ENCODE assay signal across 7 cellular contexts in the genomic region with DNA sequence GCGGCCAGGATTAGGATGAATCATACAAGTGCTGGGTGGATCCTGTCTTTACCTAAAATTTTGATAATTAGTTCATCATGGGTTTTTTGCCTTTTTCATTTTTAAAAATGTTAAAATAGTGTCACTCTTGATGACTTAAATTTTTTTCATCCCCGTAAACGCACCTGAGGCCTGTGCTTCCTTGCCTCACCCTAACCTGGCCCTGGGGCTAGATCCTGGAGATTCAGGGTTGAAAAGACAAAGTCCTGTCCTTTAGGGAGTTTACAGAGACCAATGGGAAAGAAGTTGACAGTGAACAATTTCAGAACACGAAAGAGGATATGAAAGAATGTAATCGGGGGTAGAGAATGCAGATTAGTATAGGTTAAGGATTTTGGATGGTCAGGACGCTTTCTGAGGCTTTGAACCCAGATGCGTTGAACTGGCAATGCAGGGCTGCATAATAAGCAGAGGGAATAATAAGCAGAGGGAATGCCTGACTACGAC. TPM values are rescaled to one million over a fixed set of nuclear protein-coding genes. Genes with fewer than 3 reads are reported as not detected.
DNase-seq lines count a peak whose midpoint lies in the region; ATAC-seq, FAIRE-seq and TF ChIP-seq lines count a peak whose summit lies in the region.

No MANE protein-coding gene starts in this region.

- H4K91ac ChIP-seq in IMR-90 (ENCODE audit: insufficient read depth, low read depth, low read length): peak overlapping the region; percentile 74; the same call in 1 of the 2 replicates

- H2BK20ac ChIP-seq in IMR-90 (ENCODE audit: low read depth, low read length): peak overlapping the region; percentile 22; the same call in 1 of the 2 replicates

- no peaks in the 10 kb centered on the region for H3K27me3 Mint-ChIP-seq in astrocyte (ENCODE audit: low read depth, unreplicated experiment)

- H3K79me2 ChIP-seq in astrocyte (ENCODE audit: insufficient read depth, low read length): peaks cover 69% of the 10 kb centered on the region

- peak overlapping the region; percentile 96 for H3K27ac Mint-ChIP-seq in astrocyte (ENCODE audit: unreplicated experiment)

- H3K36me3 ChIP-seq in IMR-90 (ENCODE audit: control insufficient read depth, insufficient read depth, low read length): no peaks in the 10 kb centered on the region
- H3K36me3 ChIP-seq in astrocyte (ENCODE audit: insufficient read depth, low read length): peaks cover 3% of the 10 kb centered on the region
- H3K36me3 ChIP-seq in aorta (ENCODE audit: control insufficient read depth in 1 of 2, insufficient read depth in 2 of 2, low read length in 1 of 2): no peaks in the 10 kb centered on the region

- CTCF ChIA-PET in IMR-90 (lab: Yijun Ruan, JAX): no interaction called here

- H3K27ac ChIP-seq in IMR-90 (ENCODE audit: insufficient read depth, low read length) (peak overlapping the region; percentile 70), astrocyte (ENCODE audit: low read depth, low read length) (peak overlapping the region; percentile 92), aorta (ENCODE audit: low read depth in 1 of 2, low read length in 2 of 2) (peak overlapping the region in 1 of 2 donors; percentile 66)

- H3K9me3 ChIP-seq in IMR-90 (ENCODE audit: control insufficient read depth, insufficient read depth, low read length): no peaks in the 10 kb centered on the region
- H3K9me3 ChIP-seq in astrocyte (ENCODE audit: insufficient read depth, low read depth, low read length): no peaks in the 10 kb centered on the region
- no peaks in the 10 kb centered on the region for H3K9me3 ChIP-seq in mononuclear cell (ENCODE audit: low read depth, low read length)
- no peaks in the 10 kb centered on the region for H3K9me3 ChIP-seq in aorta (ENCODE audit: control insufficient read depth, low read length)

- H3K4me2 ChIP-seq in IMR-90 (ENCODE audit: low read depth, low read length) (peak overlapping the region; percentile 64), astrocyte (ENCODE audit: low read length) (peak overlapping the region; percentile 99)

- H3K36me3 Mint-ChIP-seq in astrocyte (ENCODE audit: low read depth, unreplicated experiment): no peaks in the 10 kb centered on the region

- peak overlapping the region; percentile 54 for H2AK5ac ChIP-seq in IMR-90 (ENCODE audit: low read depth, low read length)

- no peak for FAIRE-seq in astrocyte (lab: Jason Lieb, UNC)

- peak overlapping the region; percentile 96 for H3K14ac ChIP-seq in IMR-90 (replicated peaks; ENCODE audit: low read depth, low read length)

- H3K79me1 ChIP-seq in IMR-90 (ENCODE audit: low read depth in 1 of 2, low read length in 2 of 2): peaks cover 4 to 18% of the 10 kb centered on the region in 2 experiments; a peak in 2 of 4 replicates

- peak overlapping the region; percentile 7 for H2AK9ac ChIP-seq in IMR-90 (replicated peaks; ENCODE audit: low read depth, low read length, poor library complexity)

- no peak for TF ChIP-seq RAD21 in IMR-90 (IDR thresholded peaks at IDR 0.05; ENCODE audit: low read length)

- no TSS peak for BruUV-seq in IMR-90 (replicated peaks; lab: Mats Ljungman, UMichigan)

- H3K4ac ChIP-seq in IMR-90 (ENCODE audit: low read depth, low read length): peak overlapping the region; percentile 90

- POLR2A ChIA-PET in IMR-90 (lab: Charles Lee; ENCODE audit: unreplicated experiment): no interaction called here

- peak overlapping the region; percentile 96 for H3K4me3 Mint-ChIP-seq in astrocyte (ENCODE audit: unreplicated experiment)

- peak overlapping the region; percentile 69; the same call in 1 of the 2 replicates for H2BK120ac ChIP-seq in IMR-90 (ENCODE audit: low read depth, low read length)

- peak overlapping the region; percentile 18; the same call in 1 of the 3 replicates for H2BK15ac ChIP-seq in IMR-90 (ENCODE audit: low read depth, low read length)

- H3K23ac ChIP-seq in IMR-90 (ENCODE audit: low read depth, low read length): peak overlapping the region; percentile 89

- H2BK5ac ChIP-seq in IMR-90 (ENCODE audit: low read depth, low read length, poor library complexity, severe bottlenecking): peak overlapping the region; percentile 74

- H4K20me1 ChIP-seq in IMR-90 (ENCODE audit: insufficient read depth, low read length) (peaks cover 7% of the 10 kb centered on the region; the same call in 1 of the 2 replicates), astrocyte (ENCODE audit: insufficient read depth, low read length) (peaks cover 23% of the 10 kb centered on the region)

- H3K4me3 ChIP-seq in IMR-90 (ENCODE audit: insufficient read depth, low read depth, low read length): peak overlapping the region; percentile 73
- H3K4me3 ChIP-seq in astrocyte (ENCODE audit: insufficient read depth, low read depth, low read length): peak overlapping the region; percentile 94
- peak overlapping the region; percentile 95 for H3K4me3 ChIP-seq in mononuclear cell (ENCODE audit: low read length)
- H3K4me3 ChIP-seq in aorta (ENCODE audit: low read length in 2 of 2): peak overlapping the region in 1 of 2 donors; percentile 57

- H3K27me3 ChIP-seq in IMR-90 (ENCODE audit: control insufficient read depth, insufficient read depth, low read length) (no peaks in the 10 kb centered on the region), astrocyte (ENCODE audit: insufficient read depth, low read length) (no peaks in the 10 kb centered on the region), mononuclear cell (ENCODE audit: insufficient read depth, low read length) (no peaks in the 10 kb centered on the region), aorta (ENCODE audit: control insufficient read depth in 1 of 2, insufficient read depth in 2 of 2, low read length in 1 of 2) (no peaks in the 10 kb centered on the region)

- H3K9me3 Mint-ChIP-seq in astrocyte (ENCODE audit: unreplicated experiment): no peaks in the 10 kb centered on the region

- intact Hi-C loops in IMR-90 (cut with micrococcal nuclease) (loop anchor here (5.0 kb wide), 1 partner anchor 602 kb away; no protein-coding TSS in a partner anchor), aorta (cut with DNase I) (loop anchor here in 1 of 2 donors (2.0 kb wide), 1 partner anchor 16 kb away; no protein-coding TSS in a partner anchor)

- DNase-seq in GM13977 (ENCODE audit: low spot score): peak; percentile 35
- no peak for DNase-seq in IMR-90
- DNase-seq in astrocyte (ENCODE audit: low read depth): no peak
- DNase-seq in aorta: no peak
- no peak for DNase-seq in SW 1271 (lab: John Stamatoyannopoulos, UW)

- H3K4me1 ChIP-seq in IMR-90 (ENCODE audit: control insufficient read depth, insufficient read depth, low read length) (peaks cover 5% of the 10 kb centered on the region), astrocyte (ENCODE audit: insufficient read depth, low read length) (peaks cover 10% of the 10 kb centered on the region), mononuclear cell (ENCODE audit: insufficient read depth, low read length) (peaks cover 39% of the 10 kb centered on the region), aorta (ENCODE audit: control insufficient read depth in 1 of 2, insufficient read depth in 2 of 2, low read length in 2 of 2) (no peaks in the 10 kb centered on the region)

- H3K4me1 Mint-ChIP-seq in astrocyte (ENCODE audit: low read depth, unreplicated experiment): peaks cover 12% of the 10 kb centered on the region

- H4K5ac ChIP-seq in IMR-90 (ENCODE audit: low read depth, low read length): peak overlapping the region; percentile 70

- TF ChIP-seq CTCF in GM13977 (IDR thresholded peaks at IDR 0.05; ENCODE audit: extremely low read depth, insufficient read depth, missing control alignments): no peak
- TF ChIP-seq CTCF in IMR-90 (conservative IDR thresholded peaks at IDR 0.05; ENCODE audit: low read depth, low read length): no peak
- TF ChIP-seq CTCF in astrocyte (IDR thresholded peaks at IDR 0.05; ENCODE audit: insufficient read depth, low read depth, low read length): no peak

- H2AFZ ChIP-seq in IMR-90 (replicated peaks; ENCODE audit: low read length, poor library complexity) (peak overlapping the region; percentile 63), astrocyte (ENCODE audit: low read depth, low read length) (no peak overlapping the region)

- TF ChIP-seq POLR2A in IMR-90 (IDR thresholded peaks at IDR 0.05; ENCODE audit: low read depth, low read length): no peak

- H3K18ac ChIP-seq in IMR-90 (ENCODE audit: low read depth, low read length): peak overlapping the region; percentile 50; the same call in 1 of the 2 replicates

- peak overlapping the region; percentile 78 to 98 for H4K8ac ChIP-seq in IMR-90 (ENCODE audit: low read depth in 2 of 2, low read length in 2 of 2)

- in situ Hi-C loops in GM13977 (cut with MboI; ENCODE audit: low pct_unique_long_range_greater_than_20kb, low sequenced_read_pairs, unreplicated experiment) (no loop called here), IMR-90 (cut with MboI; ENCODE audit: low sequenced_read_pairs) (no loop called here)

- H3K9me1 ChIP-seq in IMR-90 (ENCODE audit: insufficient read depth, low read length): no peaks in the 10 kb centered on the region

- H3K9ac ChIP-seq in IMR-90 (ENCODE audit: low read depth, low read length) (peak overlapping the region; percentile 81), astrocyte (ENCODE audit: low read length) (peak overlapping the region; percentile 97)

- dilution Hi-C loops in IMR-90 (cut with HindIII; ENCODE audit: low sequenced_read_pairs, unreplicated experiment): no loop called here

- ATAC-seq in GM21515 (IDR thresholded peaks at IDR 0.05; ENCODE audit: unreplicated experiment) (peak; percentile 29), IMR-90 (ENCODE audit: low read depth) (no peak), aorta (ENCODE audit: low FRiP score) (no peak)

- H3K56ac ChIP-seq in IMR-90 (ENCODE audit: extremely low read depth, insufficient read depth, low read length): peak overlapping the region; percentile 45

- WGBS in IMR-90 (ENCODE audit: extremely low coverage in 2 of 2, insufficient read length in 1 of 2), 2 experiments: 4% methylated on average over 5 of the region's 8 CpGs; no CpG with 5 or more reads in 1 of the 2 experiments
- WGBS in aorta, 2 donors: 2 to 3% methylated on average over 8 of the region's 8 CpGs

TF ChIP-seq in IMR-90, 13 proteins besides CTCF, POLR2A, EP300 and RAD21 (continues in another document):
- TF ChIP-seq MAFK (IDR thresholded peaks at IDR 0.05; ENCODE audit: low read depth, low read length) (no peak), SMC3 (IDR thresholded peaks at IDR 0.05; ENCODE audit: low read depth, low read length) (no peak), FOS (IDR thresholded peaks at IDR 0.05; ENCODE audit: low read depth, low read length) (no peak)

RNA-seq across cellular contexts. Expression of a gene that starts 1.6 kb away (rescaled TPM):
- 16.7 and 25.3 TPM in 2 replicates for total RNA-seq in IMR-90 (2012; rRNA removed)
- polyA plus RNA-seq in IMR-90 (2012; rRNA removed): 9.8 and 11.8 TPM in 2 replicates
- polyA plus RNA-seq in IMR-90 (2012; cell fraction: cytosol; rRNA removed): 1.2 and 2.5 TPM in 2 replicates
- 0.85 and 4.8 TPM in 2 replicates for polyA plus RNA-seq in IMR-90 (2012; cell fraction: nucleus; rRNA removed; ENCODE audit: low replicate concordance)
- total RNA-seq in astrocyte: 6.1 and 7.5 TPM in 2 replicates
- 5.1 TPM for total RNA-seq in mononuclear cell
- total RNA-seq in aorta: 1 to 10 TPM; 4.8 to 6.0 TPM
- 1 to 10 TPM; 2.5 to 3.1 TPM for polyA plus RNA-seq in aorta

RNA-seq across cellular contexts. Expression of a gene that starts 18.1 kb away (rescaled TPM):
- total RNA-seq in IMR-90 (2012; rRNA removed) (11.1 and 20.6 TPM in 2 replicates), astrocyte (30.8 and 33.2 TPM in 2 replicates), mononuclear cell (24.7 TPM), aorta (10 to 100 TPM; 16.0 to 23.6 TPM)
- polyA plus RNA-seq in IMR-90 (2012; rRNA removed) (6.9 and 8.1 TPM in 2 replicates), aorta (10 to 100 TPM; 22.0 to 45.1 TPM)
- 2.1 TPM in 2 replicates for polyA plus RNA-seq in IMR-90 (2012; cell fraction: cytosol; rRNA removed)
- 2.0 and 13.9 TPM in 2 replicates for polyA plus RNA-seq in IMR-90 (2012; cell fraction: nucleus; rRNA removed; ENCODE audit: low replicate concordance)
